In genomic region chr1:11837767-11838348, GRCh38 we compare ENCODE assay signal across 18 cellular contexts. TPM values are rescaled to one million over a fixed set of nuclear protein-coding genes. Genes with fewer than 3 reads are reported as not detected.
"Had no signal": no experiment of that assay in that cellular context is flagged by ENCODE, and none has a peak within 500 bp of the region (broad histone marks: within the 10 kb centered on the region; RNA-seq: fewer than 3 reads in every experiment).

No MANE protein-coding gene starts in this region.

- H3K27me3 Mint-ChIP-seq: activated CD4-positive, alpha-beta memory T cell treated with anti-CD3 and anti-CD28 coated beads for 36 hours; activated naive CD4-positive, alpha-beta T cell treated with anti-CD3 and anti-CD28 coated beads, Interleukin-2, amount 10 ng/mL, durations not matched to agents 7 days and 5 days; memory B cell; naive thymus-derived CD4-positive, alpha-beta T cell; stimulated activated naive CD8-positive, alpha-beta T cell treated with anti-CD3 and anti-CD28 coated beads, Interleukin-15, Interleukin-2, amounts not matched to agents 100 ng/mL and 50 ng/mL, for 24 hours had no signal

- DNase-seq: cortex of kidney had no signal

- H3K4me3 Mint-ChIP-seq: activated CD4-positive, alpha-beta memory T cell treated with anti-CD3 and anti-CD28 coated beads for 36 hours; activated naive CD4-positive, alpha-beta T cell treated with anti-CD3 and anti-CD28 coated beads, Interleukin-2, amount 10 ng/mL, durations not matched to agents 7 days and 5 days; endodermal cell; memory B cell; naive thymus-derived CD4-positive, alpha-beta T cell; stimulated activated naive CD8-positive, alpha-beta T cell treated with anti-CD3 and anti-CD28 coated beads, Interleukin-15, Interleukin-2, amounts not matched to agents 100 ng/mL and 50 ng/mL, for 24 hours; T-helper 1 cell treated with Interleukin-12 subunit alpha and Interleukin-12 subunit beta and Interleukin-4 antibody, amounts not matched to agents 30 μg/mL and 1 μg/mL, for 36 hours had no signal

- H3K27ac ChIP-seq: body of pancreas, cardiac muscle cell, esophagus squamous epithelium, gastroesophageal sphincter, psoas muscle, thyroid gland had no signal

- H3K4me1 Mint-ChIP-seq: endodermal cell had no signal

- H3K9me3 ChIP-seq: body of pancreas, esophagus squamous epithelium, gastroesophageal sphincter, psoas muscle, thyroid gland had no signal

- H3K4me1 ChIP-seq: body of pancreas, esophagus squamous epithelium, psoas muscle, thyroid gland had no signal

- H3K27ac Mint-ChIP-seq: activated CD4-positive, alpha-beta memory T cell treated with anti-CD3 and anti-CD28 coated beads for 36 hours; activated naive CD4-positive, alpha-beta T cell treated with anti-CD3 and anti-CD28 coated beads, Interleukin-2, amount 10 ng/mL, durations not matched to agents 7 days and 5 days; endodermal cell; memory B cell; stimulated activated naive CD8-positive, alpha-beta T cell treated with anti-CD3 and anti-CD28 coated beads, Interleukin-15, Interleukin-2, amounts not matched to agents 100 ng/mL and 50 ng/mL, for 24 hours; T-helper 1 cell treated with Interleukin-12 subunit alpha and Interleukin-12 subunit beta and Interleukin-4 antibody, amounts not matched to agents 30 μg/mL and 1 μg/mL, for 36 hours had no signal

- H3K9me3 Mint-ChIP-seq: activated CD4-positive, alpha-beta memory T cell treated with anti-CD3 and anti-CD28 coated beads for 36 hours; activated naive CD4-positive, alpha-beta T cell treated with anti-CD3 and anti-CD28 coated beads, Interleukin-2, amount 10 ng/mL, durations not matched to agents 7 days and 5 days; endodermal cell; memory B cell; stimulated activated naive CD8-positive, alpha-beta T cell treated with anti-CD3 and anti-CD28 coated beads, Interleukin-15, Interleukin-2, amounts not matched to agents 100 ng/mL and 50 ng/mL, for 24 hours; T-helper 1 cell treated with Interleukin-12 subunit alpha and Interleukin-12 subunit beta and Interleukin-4 antibody, amounts not matched to agents 30 μg/mL and 1 μg/mL, for 36 hours had no signal

- H3K27me3 ChIP-seq: body of pancreas, cardiac muscle cell, esophagus squamous epithelium, gastroesophageal sphincter, thyroid gland had no signal

- H3K4me3 ChIP-seq: body of pancreas, cardiac muscle cell, esophagus squamous epithelium, gastroesophageal sphincter, psoas muscle, thyroid gland had no signal

RNA-seq across cellular contexts. Expression of gene NPPA, which starts 9.7 kb away (rescaled TPM):
- total RNA-seq: activated CD4-positive, alpha-beta memory T cell treated with anti-CD3 and anti-CD28 coated beads for 36 hours; endodermal cell; esophagus squamous epithelium; lower leg skin; naive thymus-derived CD4-positive, alpha-beta T cell; osteocyte; thyroid gland; ureter had no signal
- polyA plus RNA-seq: naive thymus-derived CD4-positive, alpha-beta T cell had no signal

RNA-seq across cellular contexts. Expression of gene NPPB, which starts 20.9 kb away (rescaled TPM):
- total RNA-seq: activated CD4-positive, alpha-beta memory T cell treated with anti-CD3 and anti-CD28 coated beads for 36 hours; body of pancreas; cerebellum; esophagus squamous epithelium; gastroesophageal sphincter; lower leg skin; naive thymus-derived CD4-positive, alpha-beta T cell; osteocyte; thyroid gland; ureter had no signal
- polyA plus RNA-seq: naive thymus-derived CD4-positive, alpha-beta T cell had no signal
